ENCODE assay signal across 9 cellular contexts in the genomic region with DNA sequence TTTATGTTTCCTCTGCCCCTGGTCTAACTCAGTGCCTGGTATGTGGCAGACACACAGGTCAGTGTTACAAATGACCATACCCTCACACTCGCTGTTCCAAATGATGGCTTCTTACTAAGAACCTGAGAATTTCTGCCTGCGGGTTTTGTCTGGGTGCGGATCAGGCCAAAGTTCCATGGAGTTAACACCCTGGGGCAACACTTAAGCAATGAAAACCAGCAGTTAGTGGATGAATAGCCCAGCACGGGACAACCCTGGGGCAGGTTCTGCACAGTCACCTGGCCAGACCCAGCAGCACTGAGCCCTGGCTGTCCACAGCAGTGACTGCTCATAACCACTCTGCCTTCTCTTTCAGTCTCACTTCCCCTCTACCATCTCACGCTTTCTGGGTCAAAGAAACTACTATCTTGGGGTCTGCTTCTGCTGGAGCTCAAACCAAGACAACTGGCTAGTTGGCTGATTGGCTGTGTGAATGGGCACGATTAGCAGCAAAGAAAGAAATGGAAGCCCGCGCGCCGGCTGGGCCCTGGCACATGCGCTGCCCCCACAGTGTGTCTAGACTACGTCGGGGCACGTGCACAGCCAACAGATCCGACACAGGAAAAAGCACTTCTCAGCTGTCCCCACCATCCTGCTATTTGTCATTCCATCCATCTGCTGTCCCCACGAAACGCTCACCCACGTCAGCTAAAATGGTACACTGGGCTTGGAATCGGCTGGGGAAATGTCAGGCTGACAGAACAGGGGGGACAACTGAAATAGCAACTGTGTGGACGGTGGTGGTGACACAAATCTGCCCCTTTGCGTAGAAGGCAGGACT. TPM values are rescaled to one million over a fixed set of nuclear protein-coding genes. Genes with fewer than 3 reads are reported as not detected.
DNase-seq lines count a peak whose midpoint lies in the region; ATAC-seq, FAIRE-seq and TF ChIP-seq lines count a peak whose summit lies in the region.
"Had no signal": no experiment of that assay in that cellular context is flagged by ENCODE, and none has a peak within 500 bp of the region (broad histone marks: within the 10 kb centered on the region; RNA-seq: fewer than 3 reads in every experiment).

No MANE protein-coding gene starts in this region.

- H3K4me1 ChIP-seq in colonic mucosa: no peaks in the 10 kb centered on the region

- TF ChIP-seq CTCF in colonic mucosa (IDR thresholded peaks at IDR 0.05): no peak

- ATAC-seq in GM21390 (IDR thresholded peaks at IDR 0.05; ENCODE audit: unreplicated experiment) (peak; percentile 95), HG03378 (IDR thresholded peaks at IDR 0.05; ENCODE audit: unreplicated experiment) (peak; percentile 96)

- intact Hi-C loops in colonic mucosa (cut with DNase I): no loop called here

- no peaks in the 10 kb centered on the region for H3K36me3 ChIP-seq in colonic mucosa

- H3K27ac ChIP-seq in colonic mucosa: no peak overlapping the region

- FAIRE-seq in GM12892 (lab: Jason Lieb, UNC): peak; percentile 71

- peak; percentile 62 for DNase-seq in GM12892 (ENCODE audit: insufficient read length)
- peak; percentile 23 for DNase-seq in iPS DF 19.7 (ENCODE audit: low read depth, low spot score)
- DNase-seq in LoVo (ENCODE audit: low spot score): no peak
- DNase-seq in SHP77 treated with DMSO at 0.1 percent for 48 hours (lab: John Stamatoyannopoulos, UW): no peak
- DNase-seq in COLO668 (lab: John Stamatoyannopoulos, UW; ENCODE audit: unreplicated experiment): no peak
- DNase-seq in colonic mucosa: no peak
- DNase-seq: DMS 273 treated with DMSO at 0.1 percent for 48 hours had no signal

- H3K9ac ChIP-seq in colonic mucosa (ENCODE audit: low read depth in 2 of 2, low read length in 2 of 2): no peak overlapping the region

- H3K9me3 ChIP-seq in colonic mucosa: no peaks in the 10 kb centered on the region

- H3K27me3 ChIP-seq in colonic mucosa: no peaks in the 10 kb centered on the region

- TF ChIP-seq POLR2A in GM12892 (IDR thresholded peaks at IDR 0.05; ENCODE audit: low read depth, low read length): no peak

- H3K4me3 ChIP-seq in colonic mucosa: no peak overlapping the region

RNA-seq across cellular contexts. Expression of a gene that starts 36.6 kb away (rescaled TPM):
- polyA plus RNA-seq in GM12892 (2012; ENCODE audit: missing spikeins): 28.2 TPM
- 10 to 100 TPM; 20.5 to 21.1 TPM for total RNA-seq in colonic mucosa

RNA-seq across cellular contexts. Expression of a gene that starts 36.8 kb away (rescaled TPM):
- polyA plus RNA-seq in GM12892 (2012; ENCODE audit: missing spikeins): 231 TPM
- total RNA-seq in colonic mucosa: 100 to 1,000 TPM; 116 to 119 TPM

RNA-seq across cellular contexts. Expression of a gene that starts 52.3 kb away (rescaled TPM):
- not detected for polyA plus RNA-seq in GM12892 (2012; ENCODE audit: missing spikeins)
- 10 to 100 TPM; 13.5 to 22.8 TPM for total RNA-seq in colonic mucosa

Comparison
In these comparisons a context has a peak if more than half of its experiments do, and no peak if none do; other contexts are left out.
1. DNase-seq: peak in GM12892 (single experiment) and iPS DF 19.7 (single experiment); none in LoVo (single experiment), SHP77 treated with DMSO at 0.1 percent for 48 hours (single experiment), COLO668 (single experiment) and colonic mucosa (single experiment).